Comparison of ENCODE assay signal across 10 cellular contexts in genomic region chr15:77022646-77023575, GRCh38. TPM values are rescaled to one million over a fixed set of nuclear protein-coding genes. Genes with fewer than 3 reads are reported as not detected.
DNase-seq lines count a peak whose midpoint lies in the region; ATAC-seq and TF ChIP-seq lines count a peak whose summit lies in the region.
"Had no signal": no experiment of that assay in that cellular context is flagged by ENCODE, and none has a peak within 500 bp of the region (broad histone marks: within the 10 kb centered on the region; RNA-seq: fewer than 3 reads in every experiment).

No MANE protein-coding gene starts in this region.

- H4K8ac ChIP-seq in neuronal stem cell (ENCODE audit: low read depth, low read length): no peak overlapping the region

- peak overlapping the region; percentile 71 for H2AK5ac ChIP-seq in neuronal stem cell (ENCODE audit: low read depth, low read length)

- no peak overlapping the region for H3K4me3 ChIP-seq in CD8-positive, alpha-beta T cell (ENCODE audit: low read depth, low read length)
- H3K4me3 ChIP-seq in HL-60 (replicated peaks; ENCODE audit: insufficient read depth, low read length) (no peak overlapping the region), neuronal stem cell (ENCODE audit: low read length in 2 of 2) (no peak overlapping the region)
- H3K4me3 ChIP-seq: SK-N-MC had no signal

- H3K27me3 Mint-ChIP-seq in CD8-positive, alpha-beta T cell (ENCODE audit: low read depth): no peaks in the 10 kb centered on the region
- no peaks in the 10 kb centered on the region for H3K27me3 Mint-ChIP-seq in activated naive CD8-positive, alpha-beta T cell treated with anti-CD3 and anti-CD28 coated beads, Interleukin-2, amount 50 U/mL, for 24 hours

- H2BK12ac ChIP-seq in neuronal stem cell (ENCODE audit: low read length): no peak overlapping the region

- peak overlapping the region; percentile 41 for H3K27ac ChIP-seq in CD8-positive, alpha-beta T cell (ENCODE audit: low read depth, low read length)
- H3K27ac ChIP-seq in HL-60 (replicated peaks) (peak overlapping the region; percentile 51), neuronal stem cell (replicated peaks; ENCODE audit: low read length) (no peak overlapping the region)

- no peak overlapping the region for H3K4ac ChIP-seq in neuronal stem cell (ENCODE audit: low read length)

- H3K9ac ChIP-seq in neuronal stem cell (ENCODE audit: low read depth, low read length, poor library complexity): no peak overlapping the region

- peak overlapping the region; percentile 43 for H2BK15ac ChIP-seq in neuronal stem cell (ENCODE audit: low read length)

- CTCF ChIA-PET in CD8-positive, alpha-beta T cell (lab: Charles Lee): interaction anchor here (0.9 to 7.2 kb wide), 21 partner anchors 8 to 475 kb away, joined by 3 to 72 read pairs (median 5); partner anchors contain the start of gene PSTPIP1

- H2BK5ac ChIP-seq in neuronal stem cell (ENCODE audit: low read length): no peak overlapping the region

- peak overlapping the region; percentile 93 for H3K27ac Mint-ChIP-seq in CD8-positive, alpha-beta T cell
- H3K27ac Mint-ChIP-seq in activated naive CD8-positive, alpha-beta T cell treated with anti-CD3 and anti-CD28 coated beads, Interleukin-2, amount 50 U/mL, for 24 hours: peak overlapping the region; percentile 100

- POLR2A ChIA-PET in CD8-positive, alpha-beta T cell (lab: Charles Lee): interaction anchor here (0.6 to 2.2 kb wide), 8 partner anchors 10 to 92 kb away, joined by 3 to 18 read pairs (median 4); partner anchors contain the start of gene PSTPIP1

- no peak overlapping the region for H3K14ac ChIP-seq in neuronal stem cell (ENCODE audit: low read length)

- peak overlapping the region; percentile 35 for H3K4me3 Mint-ChIP-seq in CD8-positive, alpha-beta T cell
- no peak overlapping the region for H3K4me3 Mint-ChIP-seq in activated naive CD8-positive, alpha-beta T cell treated with anti-CD3 and anti-CD28 coated beads, Interleukin-2, amount 50 U/mL, for 24 hours

- H3K9me3 ChIP-seq in CD8-positive, alpha-beta T cell (ENCODE audit: low read length): no peaks in the 10 kb centered on the region
- peaks cover 0 to 2% of the 10 kb centered on the region in 2 donors for H3K9me3 ChIP-seq in neuronal stem cell (replicated peaks in 1 of 2; ENCODE audit: control insufficient read depth in 2 of 2, insufficient read depth in 1 of 2, low read depth in 1 of 2, low read length in 2 of 2)

- peaks cover 25% of the 10 kb centered on the region for H3K36me3 ChIP-seq in CD8-positive, alpha-beta T cell (ENCODE audit: insufficient read depth, low read length)
- H3K36me3 ChIP-seq in neuronal stem cell (replicated peaks in 1 of 2; ENCODE audit: control insufficient read depth in 2 of 2, insufficient read depth in 2 of 2, low read length in 2 of 2): peaks cover 0 to 2% of the 10 kb centered on the region in 2 donors

- DNase-seq in CD8-positive, alpha-beta T cell: peak in 1 of 7 experiments; percentile 7
- DNase-seq in HL-60 (ENCODE audit: low read depth in 1 of 2, low spot score in 1 of 2): no peak
- no peak for DNase-seq in activated naive CD8-positive, alpha-beta T cell treated with anti-CD3 and anti-CD28 coated beads, Interleukin-2, amount 50 U/mL, for 24 hours
- DNase-seq in neuronal stem cell (ENCODE audit: low spot score): no peak
- DNase-seq in NK-92 (lab: John Stamatoyannopoulos, UW; ENCODE audit: unreplicated experiment): no peak
- no peak for DNase-seq in AG08396 (ENCODE audit: low spot score)
- DNase-seq: NCI-H187, NCI-H774 had no signal

- peak overlapping the region; percentile 51 for H2BK120ac ChIP-seq in neuronal stem cell (ENCODE audit: low read depth, low read length)

- no peak overlapping the region for H2AFZ ChIP-seq in neuronal stem cell (ENCODE audit: low read length)

- peak overlapping the region; percentile 44 for H3K23ac ChIP-seq in neuronal stem cell (ENCODE audit: low read depth, low read length, poor library complexity)

- H3K4me2 ChIP-seq in neuronal stem cell (ENCODE audit: insufficient read depth, low read length, poor library complexity, severe bottlenecking): no peak overlapping the region

- H3K4me1 Mint-ChIP-seq in CD8-positive, alpha-beta T cell (ENCODE audit: low read depth): peaks cover 71% of the 10 kb centered on the region
- peaks cover 67% of the 10 kb centered on the region for H3K4me1 Mint-ChIP-seq in activated naive CD8-positive, alpha-beta T cell treated with anti-CD3 and anti-CD28 coated beads, Interleukin-2, amount 50 U/mL, for 24 hours

- H3K18ac ChIP-seq in neuronal stem cell (ENCODE audit: low read length): peak overlapping the region; percentile 16

- intact Hi-C loops in CD8-positive, alpha-beta T cell (cut with DNase I, micrococcal nuclease): loop anchor here (1.0 to 5.0 kb wide), 4 partner anchors 10 to 474 kb away; partner anchors contain the start of genes PSTPIP1 (in 2 of the 2) and TSPAN3 (in 1 of the 2)

- no peaks in the 10 kb centered on the region for H3K27me3 ChIP-seq in CD8-positive, alpha-beta T cell (ENCODE audit: insufficient read depth, low read length)
- H3K27me3 ChIP-seq in HL-60 (ENCODE audit: insufficient read depth, poor library complexity, severe bottlenecking) (no peaks in the 10 kb centered on the region), neuronal stem cell (ENCODE audit: control insufficient read depth in 3 of 3, insufficient read depth in 3 of 3, low read depth in 1 of 3, low read length in 3 of 3) (peaks cover 0 to 36% (median 0%) of the 10 kb centered on the region in 3 experiments)

- no peaks in the 10 kb centered on the region for H3K9me3 Mint-ChIP-seq in CD8-positive, alpha-beta T cell
- H3K9me3 Mint-ChIP-seq in activated naive CD8-positive, alpha-beta T cell treated with anti-CD3 and anti-CD28 coated beads, Interleukin-2, amount 50 U/mL, for 24 hours: no peaks in the 10 kb centered on the region

- no peak for ATAC-seq in CD8-positive, alpha-beta T cell
- ATAC-seq in activated naive CD8-positive, alpha-beta T cell treated with anti-CD3 and anti-CD28 coated beads, Interleukin-2, amount 50 U/mL, for 24 hours: no peak
- ATAC-seq in HG03460 (IDR thresholded peaks at IDR 0.05; ENCODE audit: unreplicated experiment): no peak

- peaks cover 68% of the 10 kb centered on the region for H3K36me3 Mint-ChIP-seq in CD8-positive, alpha-beta T cell
- H3K36me3 Mint-ChIP-seq in activated naive CD8-positive, alpha-beta T cell treated with anti-CD3 and anti-CD28 coated beads, Interleukin-2, amount 50 U/mL, for 24 hours (ENCODE audit: low read depth): peaks cover 28% of the 10 kb centered on the region

- no peak for TF ChIP-seq CTCF in CD8-positive, alpha-beta T cell (IDR thresholded peaks at IDR 0.05)
- no peak for TF ChIP-seq CTCF in HL-60 (IDR thresholded peaks at IDR 0.05; ENCODE audit: insufficient read depth, low read length)

- H3K79me1 ChIP-seq in neuronal stem cell (ENCODE audit: low read depth, low read length): no peaks in the 10 kb centered on the region

- peaks cover 65% of the 10 kb centered on the region for H3K4me1 ChIP-seq in CD8-positive, alpha-beta T cell (ENCODE audit: insufficient read depth, low read length)
- peaks cover 3 to 9% of the 10 kb centered on the region in 2 donors for H3K4me1 ChIP-seq in neuronal stem cell (ENCODE audit: control insufficient read depth in 2 of 2, insufficient read depth in 1 of 2, low read depth in 1 of 2, low read length in 2 of 2)

- H4K91ac ChIP-seq in neuronal stem cell (ENCODE audit: low read depth, low read length, poor library complexity): peak overlapping the region; percentile 3

- WGBS in neuronal stem cell (ENCODE audit: extremely low coverage in 2 of 2, insufficient read length in 2 of 2, insufficient replicate concordance in 1 of 2), 2 donors: no CpG with 5 or more reads among the region's 14 CpGs

RNA-seq across cellular contexts. Expression of gene PSTPIP1, which starts 28.0 kb away (rescaled TPM):
- 10 to 100 TPM; 86.7 to 88.0 TPM for total RNA-seq in CD8-positive, alpha-beta T cell
- 2.0 TPM for polyA plus RNA-seq in neuronal stem cell (2013, experiment 1 of 2)
- polyA plus RNA-seq in neuronal stem cell (2013, experiment 2 of 2): 1.8 TPM

RNA-seq across cellular contexts. Expression of gene TSPAN3, which starts 48.0 kb away (rescaled TPM):
- 10 to 100 TPM; 21.4 to 22.7 TPM for total RNA-seq in CD8-positive, alpha-beta T cell
- polyA plus RNA-seq in neuronal stem cell (2013, experiment 1 of 2): 251 TPM
- polyA plus RNA-seq in neuronal stem cell (2013, experiment 2 of 2): 239 TPM
